Comparison of ENCODE assay signal across 28 cellular contexts in the genomic region with DNA sequence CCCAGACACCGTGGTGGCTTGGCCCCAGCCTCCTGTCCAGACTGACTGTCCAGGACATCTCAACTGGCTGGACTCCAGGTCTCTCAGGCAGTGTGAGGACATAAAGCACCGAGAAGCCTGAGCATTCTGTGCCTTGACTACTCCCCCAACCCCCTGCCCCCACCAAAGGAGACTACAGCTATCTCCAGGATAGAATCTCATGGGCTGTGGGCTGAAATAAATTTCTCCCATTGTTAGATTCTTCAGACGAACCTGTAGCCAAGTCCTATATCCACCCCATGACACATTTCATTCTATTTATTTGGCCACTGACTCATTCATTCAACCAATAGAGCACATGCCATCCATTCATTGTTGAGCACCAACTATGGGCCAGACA. TPM values are rescaled to one million over a fixed set of nuclear protein-coding genes. Genes with fewer than 3 reads are reported as not detected.
DNase-seq lines count a peak whose midpoint lies in the region; ATAC-seq and TF ChIP-seq lines count a peak whose summit lies in the region.
"Had no signal": no experiment of that assay in that cellular context is flagged by ENCODE, and none has a peak within 500 bp of the region (broad histone marks: within the 10 kb centered on the region; RNA-seq: fewer than 3 reads in every experiment).

No MANE protein-coding gene starts in this region.

- no peak overlapping the region for H3K27ac ChIP-seq in GM23248
- H3K27ac ChIP-seq in SJSA1, result peak overlapping the region; percentile 79
- peak overlapping the region in 1 of 12 donors; percentile 20 for H3K27ac ChIP-seq in heart left ventricle
- H3K27ac ChIP-seq: dorsolateral prefrontal cortex, left lung, thoracic aorta, vagina, WERI-Rb-1 had no signal

- DNase-seq in GM23248 (peak; percentile 41), SJSA1 (ENCODE audit: low read depth in 1 of 2, low spot score in 2 of 2) (peak; percentile 81 to 82), heart left ventricle (peak in 2 of 5 donors; percentile 72 to 77), renal cortical epithelial cell (ENCODE audit: low read depth) (peak; percentile 26), germinal center (ENCODE audit: low spot score) (no peak), NCI-H524 treated with DMSO at 0.1 percent for 48 hours (lab: John Stamatoyannopoulos, UW) (no peak)
- DNase-seq: activated CD4-positive, alpha-beta T cell treated with anti-CD3 and anti-CD28 coated beads, Interleukin-2, amount 10 ng/mL, durations not matched to agents 7 days and 5 days; activated naive CD4-positive, alpha-beta T cell treated with anti-CD3 and anti-CD28 coated beads for 36 hours; activated T-cell treated with anti-CD3 and anti-CD28 coated beads, Interleukin-2, amount 50 U/mL, for 48 hours; C1 segment of cervical spinal cord; Caco-2; dorsolateral prefrontal cortex; left lung; natural killer cell; NCI-H1694; NCI-H2171; NCI-H526; RPMI8226; stimulated activated CD4-positive, alpha-beta T cell treated with anti-CD3 and anti-CD28 coated beads, Interleukin-12 subunit alpha, Interleukin-12 subunit beta, amount 100 ng/mL, for 4 hours; stimulated activated CD4-positive, alpha-beta T cell treated with anti-CD3 and anti-CD28 coated beads, Interleukin-4, amount 100 ng/mL, for 24 hours; stimulated activated naive CD4-positive, alpha-beta T cell; WERI-Rb-1 had no signal

- H3K36me3 ChIP-seq in GM23248 (ENCODE audit: low read depth) (no peaks in the 10 kb centered on the region), SJSA1 (no peaks in the 10 kb centered on the region), heart left ventricle (no peaks in the 10 kb centered on the region)
- H3K36me3 ChIP-seq: left lung, thoracic aorta, vagina, WERI-Rb-1 had no signal

- ATAC-seq in heart left ventricle (peak; percentile 81 to 92 (median 86)), HG03378 (IDR thresholded peaks at IDR 0.05; ENCODE audit: unreplicated experiment) (no peak), GM18517 (IDR thresholded peaks at IDR 0.05; ENCODE audit: unreplicated experiment) (no peak)
- ATAC-seq: left lung, natural killer cell had no signal

- 0 out of 2 replicates have a peak, but pooled peaks cover 4% of the 10 kb centered on the region for H3K4me1 ChIP-seq in GM23248 (ENCODE audit: insufficient read depth)
- peaks cover 24% of the 10 kb centered on the region for H3K4me1 ChIP-seq in SJSA1 (replicated peaks)
- peaks cover 0 to 6% (median 0%) of the 10 kb centered on the region in 12 donors for H3K4me1 ChIP-seq in heart left ventricle
- H3K4me1 ChIP-seq: Caco-2, left lung, vagina had no signal

- H3F3A ChIP-seq in GM23248 (ENCODE audit: insufficient read depth), result no peaks in the 10 kb centered on the region

- H3K9me3 ChIP-seq in GM23248 (ENCODE audit: low read depth) (no peaks in the 10 kb centered on the region), SJSA1 (replicated peaks) (no peaks in the 10 kb centered on the region), heart left ventricle (no peaks in the 10 kb centered on the region)
- H3K9me3 ChIP-seq: Caco-2, left lung, thoracic aorta, vagina had no signal

- in situ Hi-C loops in GM23248 (cut with MboI), result no loop called here

- H3K9me2 ChIP-seq in GM23248 (ENCODE audit: insufficient read depth), result no peaks in the 10 kb centered on the region

- WGBS in GM23248 (ENCODE audit: low coverage in 1 of 2, low lambda C conversion rate in 2 of 2, missing lambda C conversion rate in 2 of 2), 2 experiments, result 29 to 32% methylated on average over 3 of the region's 3 CpGs
- 23 to 33% (median 28%) methylated on average over 3 of the region's 3 CpGs for whole genome bisulfite sequencing in heart left ventricle, 4 donors

- no peak overlapping the region for H3K4me2 ChIP-seq in GM23248 (ENCODE audit: unreplicated experiment)

- no peak overlapping the region for H3K9ac ChIP-seq in GM23248

- intact Hi-C loops in heart left ventricle (cut with DNase I), result no loop called here

- no peak for TF ChIP-seq POLR2A in heart left ventricle (IDR thresholded peaks at IDR 0.05)

- H4K20me1 ChIP-seq in GM23248 (ENCODE audit: insufficient read depth), result no peaks in the 10 kb centered on the region

- no peaks in the 10 kb centered on the region for H3K79me2 ChIP-seq in GM23248 (ENCODE audit: insufficient read depth)

- no peak overlapping the region for H2AFZ ChIP-seq in GM23248

- H3K4me3 ChIP-seq in GM23248, result no peak overlapping the region
- H3K4me3 ChIP-seq in SJSA1, result no peak overlapping the region
- H3K4me3 ChIP-seq in heart left ventricle, result no peak overlapping the region
- H3K4me3 ChIP-seq: dorsolateral prefrontal cortex, left lung, thoracic aorta, vagina had no signal

- H3K27me3 ChIP-seq in GM23248 (replicated peaks; ENCODE audit: insufficient read depth) (peaks cover 31% of the 10 kb centered on the region), SJSA1 (replicated peaks) (no peaks in the 10 kb centered on the region), heart left ventricle (peaks cover 0 to 4% (median 0%) of the 10 kb centered on the region in 9 donors)
- H3K27me3 ChIP-seq: vagina had no signal

- no peak for TF ChIP-seq CTCF in heart left ventricle (IDR thresholded peaks at IDR 0.05)

RNA-seq across cellular contexts. Expression of gene VWA5B1, which starts 11.4 kb away (rescaled TPM):
- total RNA-seq in GM23248 (2014; rRNA removed; shearing (Covaris generic)), result not detected in 2 replicates
- not detected in 2 replicates for polyA plus RNA-seq in GM23248 (2016; fragmentation: Nextera tagmentation; extraction: Ambion mirVana)
- not detected in 2 replicates for total RNA-seq in SJSA1 (2014; rRNA removed; shearing (Covaris generic))
- total RNA-seq in heart left ventricle, result under 1 TPM in 5 of 9 donors, not detected in 4; 0.11 to 0.88 (median 0.31) TPM
- under 1 TPM; 0.04 to 0.11 TPM for polyA plus RNA-seq in heart left ventricle
- total RNA-seq in renal cortical epithelial cell, result 0.05 TPM in 1 of 2 replicates, not detected in the other
- total RNA-seq: activated naive CD4-positive, alpha-beta T cell treated with anti-CD3 and anti-CD28 coated beads for 36 hours; Caco-2; natural killer cell; osteocyte; thoracic aorta; vagina had no signal
- polyA plus RNA-seq: AG04450 had no signal

Comparison
In these comparisons a context has a peak if more than half of its experiments do, and no peak if none do; other contexts are left out.
1. DNase-seq: peak in GM23248 (single experiment), SJSA1 (2 of 2) and renal cortical epithelial cell (single experiment); none in germinal center (single experiment) and NCI-H524 treated with DMSO at 0.1 percent for 48 hours (single experiment).
2. ATAC-seq: peak in heart left ventricle (4 of 4); none in HG03378 (single experiment) and GM18517 (single experiment).